Comparison of ENCODE assay signal across 9 cellular contexts in the genomic region with DNA sequence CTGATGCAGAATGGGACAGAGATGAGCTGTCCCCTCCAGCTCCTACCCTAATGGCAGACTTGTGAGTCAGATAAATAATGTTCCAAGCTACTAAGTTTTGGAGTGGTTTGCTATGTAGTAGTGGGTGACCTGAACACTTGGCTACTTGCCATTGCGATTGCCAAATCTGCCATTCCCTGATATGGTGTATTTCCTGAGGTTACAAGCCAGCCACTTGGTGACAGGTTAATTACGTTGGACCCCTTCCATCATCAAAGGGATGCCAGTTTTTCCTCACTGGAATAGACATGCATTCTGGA. TPM values are rescaled to one million over a fixed set of nuclear protein-coding genes. Genes with fewer than 3 reads are reported as not detected.
DNase-seq lines count a peak whose midpoint lies in the region; TF ChIP-seq lines count a peak whose summit lies in the region.
"Had no signal": no experiment of that assay in that cellular context is flagged by ENCODE, and none has a peak within 500 bp of the region (broad histone marks: within the 10 kb centered on the region; RNA-seq: fewer than 3 reads in every experiment).

No MANE protein-coding gene starts in this region.

- no peak overlapping the region for H3K4me3 Mint-ChIP-seq in CD4-positive, alpha-beta memory T cell
- no peak overlapping the region for H3K4me3 Mint-ChIP-seq in glutamatergic neuron (ENCODE audit: unreplicated experiment)

- no peaks in the 10 kb centered on the region for H3K27me3 Mint-ChIP-seq in CD4-positive, alpha-beta memory T cell
- peaks cover 5% of the 10 kb centered on the region for H3K27me3 Mint-ChIP-seq in glutamatergic neuron (ENCODE audit: unreplicated experiment)

- TF ChIP-seq CTCF in AG10803 (conservative IDR thresholded peaks at IDR 0.05; ENCODE audit: low read length) (no peak), choroid plexus epithelial cell (conservative IDR thresholded peaks at IDR 0.05; ENCODE audit: low read depth, low read length) (no peak), tibial nerve (IDR thresholded peaks at IDR 0.05) (no peak), glutamatergic neuron (IDR thresholded peaks at IDR 0.05; ENCODE audit: partially characterized antibody, unreplicated experiment) (no peak)

- no peaks in the 10 kb centered on the region for H3K9me3 ChIP-seq in tibial nerve
- H3K9me3 ChIP-seq in CD4-positive, alpha-beta memory T cell (ENCODE audit: control insufficient read depth in 1 of 2, low read length in 2 of 2): no peaks in the 10 kb centered on the region

- POLR2A ChIA-PET in CD4-positive, alpha-beta memory T cell (lab: Charles Lee; ENCODE audit: partially characterized antibody): no interaction called here

- 72 to 88% methylated on average over 2 of the region's 2 CpGs for WGBS in tibial nerve, 2 donors

- peak; percentile 92 for DNase-seq in AG10803 (ENCODE audit: low read depth)
- peak; percentile 28 for DNase-seq in NCI-H1105 (lab: John Stamatoyannopoulos, UW)
- peak; percentile 82 for DNase-seq in choroid plexus epithelial cell (ENCODE audit: low read depth)
- DNase-seq in lung microvascular endothelial cell (ENCODE audit: low read depth in 2 of 2): peak; percentile 39 to 84
- no peak for DNase-seq in tibial nerve (ENCODE audit: low spot score in 2 of 2)
- no peak for DNase-seq in NCI-H1436 (lab: John Stamatoyannopoulos, UW)
- DNase-seq in CD4-positive, alpha-beta memory T cell: no peak
- no peak for DNase-seq in glutamatergic neuron
- DNase-seq: DND-41 had no signal

- H3K36me3 Mint-ChIP-seq in CD4-positive, alpha-beta memory T cell: peaks cover 50 to 81% of the 10 kb centered on the region in 2 donors
- no peaks in the 10 kb centered on the region for H3K36me3 Mint-ChIP-seq in glutamatergic neuron (ENCODE audit: unreplicated experiment)

- peaks cover 24 to 31% (median 30%) of the 10 kb centered on the region in 4 donors for H3K4me1 Mint-ChIP-seq in CD4-positive, alpha-beta memory T cell
- peaks cover 16% of the 10 kb centered on the region for H3K4me1 Mint-ChIP-seq in glutamatergic neuron (ENCODE audit: low read depth, unreplicated experiment)

- no peak overlapping the region for H3K4me3 ChIP-seq in AG10803 (ENCODE audit: low read length)
- no peak overlapping the region for H3K4me3 ChIP-seq in choroid plexus epithelial cell (ENCODE audit: low read depth, low read length)
- no peak overlapping the region for H3K4me3 ChIP-seq in tibial nerve
- H3K4me3 ChIP-seq in CD4-positive, alpha-beta memory T cell (ENCODE audit: low read length in 2 of 2): no peak overlapping the region

- peaks cover 0 to 54% (median 1%) of the 10 kb centered on the region in 4 donors for H3K4me1 ChIP-seq in tibial nerve
- H3K4me1 ChIP-seq in CD4-positive, alpha-beta memory T cell (ENCODE audit: insufficient read depth, low read length): peaks cover 10% of the 10 kb centered on the region

- H3K9me3 Mint-ChIP-seq in CD4-positive, alpha-beta memory T cell: peaks cover 0 to 5% (median 0%) of the 10 kb centered on the region in 8 donors
- H3K9me3 Mint-ChIP-seq in glutamatergic neuron (ENCODE audit: unreplicated experiment): peaks cover 7% of the 10 kb centered on the region

- CTCF ChIA-PET in CD4-positive, alpha-beta memory T cell (lab: Charles Lee; ENCODE audit: partially characterized antibody): interaction anchor here (4.0 kb wide), 1 partner anchor 74 kb away, joined by 28 read pairs; no protein-coding TSS in a partner anchor

- no peak for TF ChIP-seq POLR2A in tibial nerve (IDR thresholded peaks at IDR 0.05)

- H3K27me3 ChIP-seq in tibial nerve: no peaks in the 10 kb centered on the region
- H3K27me3 ChIP-seq in CD4-positive, alpha-beta memory T cell (ENCODE audit: insufficient read depth, low read length): no peaks in the 10 kb centered on the region

- H3K27ac Mint-ChIP-seq in CD4-positive, alpha-beta memory T cell: peak overlapping the region in 1 of 7 donors; percentile 25
- H3K27ac Mint-ChIP-seq in glutamatergic neuron (ENCODE audit: unreplicated experiment): no peak overlapping the region

- TF ChIP-seq EP300 in tibial nerve (IDR thresholded peaks at IDR 0.05): no peak

- H3K27ac ChIP-seq in tibial nerve: no peak overlapping the region
- H3K27ac ChIP-seq in CD4-positive, alpha-beta memory T cell (ENCODE audit: low read depth, low read length): no peak overlapping the region

- peaks cover 2 to 92% (median 15%) of the 10 kb centered on the region in 3 donors for H3K36me3 ChIP-seq in tibial nerve
- peaks cover 56% of the 10 kb centered on the region for H3K36me3 ChIP-seq in CD4-positive, alpha-beta memory T cell (ENCODE audit: insufficient read depth, low read length)

- intact Hi-C loops in CD4-positive, alpha-beta memory T cell (cut with micrococcal nuclease): no loop called here

RNA-seq across cellular contexts. Expression of a gene that starts 33.6 kb away (rescaled TPM):
- total RNA-seq in lung microvascular endothelial cell: 224 and 247 TPM in 2 replicates
- total RNA-seq in tibial nerve: 100 to 1,000 TPM; 256 to 333 (median 316) TPM
- total RNA-seq in CD4-positive, alpha-beta memory T cell: 100 to 1,000 TPM; 260 to 263 TPM
- 100 to 1,000 TPM; 284 to 395 TPM for polyA plus RNA-seq in CD4-positive, alpha-beta memory T cell
- 379 TPM for total RNA-seq in glutamatergic neuron (ENCODE audit: unreplicated experiment)

RNA-seq across cellular contexts. Expression of a gene that starts 38.6 kb away (rescaled TPM):
- 33.3 and 55.6 TPM in 2 replicates for total RNA-seq in lung microvascular endothelial cell
- total RNA-seq in tibial nerve: 100 to 1,000 TPM in 3 of 4 donors, 10 to 100 TPM in 1; 73.8 to 333 (median 239) TPM
- total RNA-seq in CD4-positive, alpha-beta memory T cell: 10 to 100 TPM; 32.8 to 35.6 TPM
- 100 to 1,000 TPM; 150 to 152 TPM for polyA plus RNA-seq in CD4-positive, alpha-beta memory T cell
- total RNA-seq in glutamatergic neuron (ENCODE audit: unreplicated experiment): not detected

Comparison
In these comparisons a context has a peak if more than half of its experiments do, and no peak if none do; other contexts are left out.
1. DNase-seq: peak in AG10803 (single experiment), NCI-H1105 (single experiment), choroid plexus epithelial cell (single experiment) and lung microvascular endothelial cell (2 of 2); none in tibial nerve (0 of 2), NCI-H1436 (single experiment), CD4-positive, alpha-beta memory T cell (0 of 5) and glutamatergic neuron (single experiment).
2. RNA of a gene that starts 38.6 kb away (total RNA-seq): 73.8 to 333 TPM in tibial nerve, 33.3 to 55.6 TPM in lung microvascular endothelial cell and 32.8 to 35.6 TPM in CD4-positive, alpha-beta memory T cell; not detected in glutamatergic neuron (single experiment); every median in the first group is over 10 times any median in the second.